Comparison of ENCODE assay signal across 12 cellular contexts in the genomic region with DNA sequence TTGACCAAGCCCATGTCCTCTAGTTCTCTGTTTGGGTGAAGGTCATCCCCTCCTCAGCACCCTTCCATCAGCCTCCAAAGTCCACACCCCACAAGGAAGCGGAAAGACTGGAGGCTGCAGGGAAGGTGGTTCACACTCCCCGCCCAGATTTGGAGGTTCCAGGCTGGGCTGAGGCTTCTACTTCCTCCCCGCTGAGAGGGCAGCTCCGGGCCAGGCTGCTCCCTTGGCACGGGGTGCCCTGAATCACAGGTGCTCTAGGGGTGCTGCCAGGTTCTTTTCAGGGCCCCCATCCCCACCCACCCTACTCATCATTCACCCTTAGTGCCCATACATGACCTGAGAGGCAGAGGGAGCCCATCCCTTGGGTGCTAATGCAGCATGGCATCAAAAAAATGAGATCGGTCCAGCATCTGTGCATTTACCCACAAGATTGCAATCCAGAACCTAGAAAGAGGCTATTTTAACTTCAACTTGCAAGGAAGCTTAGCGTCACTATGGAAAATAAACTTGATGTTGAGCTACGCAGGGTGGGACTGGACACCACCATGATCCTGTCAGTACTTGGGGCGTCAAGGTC.
"Had no signal": no experiment of that assay in that cellular context is flagged by ENCODE, and none has a peak within 500 bp of the region (broad histone marks: within the 10 kb centered on the region; RNA-seq: fewer than 3 reads in every experiment).

No MANE protein-coding gene starts in this region.

- H3K4me3 Mint-ChIP-seq: activated CD8-positive, alpha-beta memory T cell treated with anti-CD3 and anti-CD28 coated beads, Interleukin-2, amount 10 ng/mL, durations not matched to agents 7 days and 5 days; activated T-cell treated with anti-CD3 and anti-CD28 coated beads, Interleukin-2, amount 50 U/mL, for 24 hours; memory B cell; nephron progenitor cell; stimulated activated memory B cell treated with anti-CD40 and anti-IgM and Interleukin-4, amounts not matched to agents 10 μg/mL and 1 μg/mL and 100 μg/mL, for 72 hours had no signal

- H3K27me3 ChIP-seq: transverse colon had no signal

- H3K36me3 Mint-ChIP-seq: activated CD8-positive, alpha-beta memory T cell treated with anti-CD3 and anti-CD28 coated beads, Interleukin-2, amount 10 ng/mL, durations not matched to agents 7 days and 5 days had no signal

- H3K4me3 ChIP-seq: smooth muscle cell, transverse colon had no signal

- H3K9me3 ChIP-seq: transverse colon had no signal

- H3K36me3 ChIP-seq: transverse colon had no signal

- ATAC-seq: activated CD4-positive, CD25-positive, alpha-beta regulatory T cell treated with anti-CD3 and anti-CD28 coated beads, Interleukin-2, amount 50 U/mL, for 24 hours; activated CD8-positive, alpha-beta memory T cell treated with anti-CD3 and anti-CD28 coated beads, Interleukin-2, amount 10 ng/mL, durations not matched to agents 7 days and 5 days; stimulated activated memory B cell treated with anti-CD40 and anti-IgM and Interleukin-4, amounts not matched to agents 10 μg/mL and 1 μg/mL and 100 μg/mL, for 72 hours had no signal

- H3K27ac ChIP-seq: transverse colon had no signal

- H3K4me2 ChIP-seq: smooth muscle cell had no signal

- DNase-seq: activated CD4-positive, alpha-beta T cell treated with anti-CD3 and anti-CD28 coated beads, Interleukin-2, amount 50 U/mL, for 48 hours; activated CD8-positive, alpha-beta memory T cell treated with anti-CD3 and anti-CD28 coated beads, Interleukin-2, amount 10 ng/mL, durations not matched to agents 7 days and 5 days; activated T-cell treated with anti-CD3 and anti-CD28 coated beads, Interleukin-2, amount 50 U/mL, for 24 hours; central memory CD4-positive, alpha-beta T cell; dermis blood vessel endothelial cell; hypothalamus; nephron progenitor cell; transverse colon had no signal

- H3K4me1 ChIP-seq: transverse colon had no signal

- H3K27me3 Mint-ChIP-seq: activated CD8-positive, alpha-beta memory T cell treated with anti-CD3 and anti-CD28 coated beads, Interleukin-2, amount 10 ng/mL, durations not matched to agents 7 days and 5 days; activated T-cell treated with anti-CD3 and anti-CD28 coated beads, Interleukin-2, amount 50 U/mL, for 24 hours had no signal

- H3K27ac Mint-ChIP-seq: activated CD8-positive, alpha-beta memory T cell treated with anti-CD3 and anti-CD28 coated beads, Interleukin-2, amount 10 ng/mL, durations not matched to agents 7 days and 5 days; activated T-cell treated with anti-CD3 and anti-CD28 coated beads, Interleukin-2, amount 50 U/mL, for 24 hours; memory B cell; nephron progenitor cell; stimulated activated memory B cell treated with anti-CD40 and anti-IgM and Interleukin-4, amounts not matched to agents 10 μg/mL and 1 μg/mL and 100 μg/mL, for 72 hours had no signal

- H3K9me3 Mint-ChIP-seq: nephron progenitor cell had no signal
